Comparison of ENCODE assay signal across 12 cellular contexts in genomic region chr1:7912743-7913557, GRCh38. TPM values are rescaled to one million over a fixed set of nuclear protein-coding genes. Genes with fewer than 3 reads are reported as not detected.
DNase-seq lines count a peak whose midpoint lies in the region; ATAC-seq, FAIRE-seq and TF ChIP-seq lines count a peak whose summit lies in the region.
"Had no signal": no experiment of that assay in that cellular context is flagged by ENCODE, and none has a peak within 500 bp of the region (broad histone marks: within the 10 kb centered on the region; RNA-seq: fewer than 3 reads in every experiment).

No MANE protein-coding gene starts in this region.

- no peak for TF ChIP-seq EP300 in K562 (IDR thresholded peaks at IDR 0.05; ENCODE audit: low read length)

- H3K79me2 ChIP-seq in K562 (ENCODE audit: control insufficient read depth, insufficient read depth, low read length), result no peaks in the 10 kb centered on the region

- peak overlapping the region; percentile 14; the same call in 1 of the 2 replicates for H3K4me2 ChIP-seq in K562 (ENCODE audit: insufficient read depth, low read length)

- H3K36me3 Mint-ChIP-seq in natural killer cell treated with Interleukin-12 subunit alpha and Interleukin-12 subunit beta and Interleukin-15 and Interleukin-18, amount 100 ng/mL, for 72 hours, result peaks cover 6% of the 10 kb centered on the region
- H3K36me3 Mint-ChIP-seq in Calu3 (ENCODE audit: insufficient read depth, unreplicated experiment) (no peaks in the 10 kb centered on the region), Caco-2 (ENCODE audit: insufficient read depth, unreplicated experiment) (no peaks in the 10 kb centered on the region)
- H3K36me3 Mint-ChIP-seq: brain had no signal

- H3K4me3 ChIP-seq in HEK293 (ENCODE audit: low read depth, low read length) (no peak overlapping the region), K562 (no peak overlapping the region), Caco-2 (ENCODE audit: low read depth, low read length) (no peak overlapping the region)

- no peaks in the 10 kb centered on the region for H3K36me3 ChIP-seq in HEK293 (ENCODE audit: control insufficient read depth in 2 of 2, insufficient read depth in 1 of 2, low read length in 2 of 2)
- H3K36me3 ChIP-seq in K562 (ENCODE audit: control insufficient read depth, insufficient read depth, low read length), result no peaks in the 10 kb centered on the region
- H3K36me3 ChIP-seq in Caco-2 (ENCODE audit: control insufficient read depth, insufficient read depth, low read length), result no peaks in the 10 kb centered on the region

- no peaks in the 10 kb centered on the region for H3K9me3 Mint-ChIP-seq in natural killer cell treated with Interleukin-12 subunit alpha and Interleukin-12 subunit beta and Interleukin-15 and Interleukin-18, amount 100 ng/mL, for 72 hours
- no peaks in the 10 kb centered on the region for H3K9me3 Mint-ChIP-seq in Calu3 (ENCODE audit: low read depth, unreplicated experiment)
- H3K9me3 Mint-ChIP-seq in Caco-2 (ENCODE audit: unreplicated experiment), result no peaks in the 10 kb centered on the region
- H3K9me3 Mint-ChIP-seq: brain had no signal

- POLR2A ChIA-PET in HEK293 (lab: Yijun Ruan, JAX) (no interaction called here), K562 (lab: Yijun Ruan, JAX) (interaction anchor here (0.9 to 1.2 kb wide), 4 partner anchors 9 to 30 kb away, joined by 3 read pairs; no protein-coding TSS in a partner anchor), Caco-2 (lab: Charles Lee) (interaction anchor here (0.6 to 0.7 kb wide), 2 partner anchors 27 to 208 kb away, joined by 3 to 7 read pairs; no protein-coding TSS in a partner anchor)

- no peaks in the 10 kb centered on the region for H3K27me3 Mint-ChIP-seq in natural killer cell treated with Interleukin-12 subunit alpha and Interleukin-12 subunit beta and Interleukin-15 and Interleukin-18, amount 100 ng/mL, for 72 hours
- peaks cover 13% of the 10 kb centered on the region for H3K27me3 Mint-ChIP-seq in Calu3 (ENCODE audit: unreplicated experiment)
- no peaks in the 10 kb centered on the region for H3K27me3 Mint-ChIP-seq in Caco-2 (ENCODE audit: insufficient read depth, unreplicated experiment)
- H3K27me3 Mint-ChIP-seq: brain had no signal

- no peaks in the 10 kb centered on the region for H3K9me1 ChIP-seq in K562 (ENCODE audit: control insufficient read depth, insufficient read depth, low read length)

- 3% methylated on average over 18 of the region's 18 CpGs for WGBS in K562 (ENCODE audit: insufficient coverage, low coverage, missing lambda C conversion rate)

- intact Hi-C loops in K562 (cut with micrococcal nuclease), result no loop called here
- intact Hi-C loops in Calu3 (cut with micrococcal nuclease; ENCODE audit: unreplicated experiment), result no loop called here
- intact Hi-C loops in Caco-2 (cut with micrococcal nuclease; ENCODE audit: unreplicated experiment), result no loop called here

- peak overlapping the region; percentile 82 for H3K4me3 Mint-ChIP-seq in natural killer cell treated with Interleukin-12 subunit alpha and Interleukin-12 subunit beta and Interleukin-15 and Interleukin-18, amount 100 ng/mL, for 72 hours
- H3K4me3 Mint-ChIP-seq in Calu3 (ENCODE audit: low read depth, unreplicated experiment) (no peak overlapping the region), Caco-2 (ENCODE audit: unreplicated experiment) (no peak overlapping the region)
- H3K4me3 Mint-ChIP-seq: brain had no signal

- peak; percentile 90 for ATAC-seq in K562
- peak; percentile 38 to 56 for ATAC-seq in natural killer cell treated with Interleukin-12 subunit alpha and Interleukin-12 subunit beta and Interleukin-15 and Interleukin-18, amount 100 ng/mL, for 72 hours
- ATAC-seq: right cardiac atrium had no signal

- FAIRE-seq in K562 (lab: Jason Lieb, UNC), result peak; percentile 42

- H3K9me3 ChIP-seq in HEK293 (ENCODE audit: control insufficient read depth, insufficient read depth, low read depth, low read length) (no peaks in the 10 kb centered on the region), K562 (replicated peaks; ENCODE audit: control insufficient read depth, insufficient read depth, low read depth, low read length) (no peaks in the 10 kb centered on the region), Caco-2 (no peaks in the 10 kb centered on the region)

- H3K4me1 Mint-ChIP-seq in natural killer cell treated with Interleukin-12 subunit alpha and Interleukin-12 subunit beta and Interleukin-15 and Interleukin-18, amount 100 ng/mL, for 72 hours (ENCODE audit: low read depth in 2 of 2), result peaks cover 33 to 45% of the 10 kb centered on the region in 2 donors
- H3K4me1 Mint-ChIP-seq in Calu3 (ENCODE audit: low read depth, unreplicated experiment) (peaks cover 12% of the 10 kb centered on the region), Caco-2 (ENCODE audit: low read depth, unreplicated experiment) (peaks cover 12% of the 10 kb centered on the region)

- TF ChIP-seq CTCF in HEK293 (tag by site-specific recombination; IDR thresholded peaks at IDR 0.05) (no peak), K562 (IDR thresholded peaks at IDR 0.05 in 2 of 3, conservative IDR thresholded peaks at IDR 0.05 in 1 of 3; ENCODE audit: insufficient read depth in 2 of 3, low read depth in 1 of 3, low read length in 3 of 3) (no peak), Calu3 (IDR thresholded peaks at IDR 0.05; ENCODE audit: unreplicated experiment) (no peak), Caco-2 (IDR thresholded peaks at IDR 0.05; ENCODE audit: insufficient read depth in 1 of 2, low read depth in 1 of 2, low read length in 1 of 2, severe bottlenecking in 1 of 2, unreplicated experiment in 1 of 2) (no peak)

- no peaks in the 10 kb centered on the region for H3K4me1 ChIP-seq in HEK293 (ENCODE audit: control insufficient read depth, insufficient read depth, low read length)
- peaks cover 4 to 5% of the 10 kb centered on the region in 2 experiments; a peak in 3 of 5 replicates for H3K4me1 ChIP-seq in K562 (replicated peaks in 1 of 2; ENCODE audit: control insufficient read depth in 2 of 2, insufficient read depth in 2 of 2, low read length in 2 of 2)
- peaks cover 7% of the 10 kb centered on the region; the same call in 1 of the 2 replicates for H3K4me1 ChIP-seq in Caco-2

- CTCF ChIA-PET in HEK293 (lab: Yijun Ruan, JAX) (interaction anchor here (0.6 to 1.2 kb wide), 2 partner anchors 9 to 51 kb away, joined by 3 read pairs; no protein-coding TSS in a partner anchor), K562 (lab: Yijun Ruan, JAX; ENCODE audit: low intra/inter-chr PET ratio) (no interaction called here), Calu3 (lab: Charles Lee) (interaction anchor here (0.7 kb wide), 2 partner anchors 22 to 900 kb away, joined by 3 read pairs; no protein-coding TSS in a partner anchor), Caco-2 (lab: Charles Lee) (interaction anchor here (1.1 kb wide), 1 partner anchor 105 kb away, joined by 4 read pairs; no protein-coding TSS in a partner anchor)

- no peak overlapping the region for H3K27ac ChIP-seq in HEK293 (ENCODE audit: extremely low read depth, low read depth, low read length)
- H3K27ac ChIP-seq in K562 (ENCODE audit: extremely low read depth, low read depth, low read length), result no peak overlapping the region
- H3K27ac ChIP-seq: HL-60 had no signal

- H3K9ac ChIP-seq in K562 (ENCODE audit: insufficient read depth in 1 of 2, low read depth in 2 of 2, low read length in 2 of 2), result peak overlapping the region in 1 of 2 experiments; percentile 49; a peak in 1 of 4 replicates

- H4K20me1 ChIP-seq in K562 (replicated peaks; ENCODE audit: control insufficient read depth, insufficient read depth, low read length), result no peaks in the 10 kb centered on the region

- peak overlapping the region; percentile 35 for H2AFZ ChIP-seq in K562 (ENCODE audit: low read depth, low read length)

- BruUV-seq in K562 (replicated peaks; lab: Mats Ljungman, UMichigan), result no TSS peak
- BruUV-seq in Calu3 (replicated peaks; lab: Mats Ljungman, UMichigan), result no TSS peak
- BruUV-seq in Caco-2 (replicated peaks; lab: Mats Ljungman, UMichigan), result no TSS peak

- peak; percentile 42 for DNase-seq in RPMI8226
- DNase-seq in K562 (ENCODE audit: extremely low read depth in 1 of 4, low spot score in 3 of 4), result peak in 2 of 4 experiments; percentile 31 to 48
- DNase-seq in natural killer cell treated with Interleukin-12 subunit alpha and Interleukin-12 subunit beta and Interleukin-15 and Interleukin-18, amount 100 ng/mL, for 72 hours (ENCODE audit: low spot score), result no peak
- DNase-seq in Calu3, result no peak
- no peak for DNase-seq in NCI-H748 (lab: John Stamatoyannopoulos, UW; ENCODE audit: unreplicated experiment)
- no peak for DNase-seq in Caco-2
- DNase-seq: DND-41, NCI-H1436 treated with DMSO at 0.1 percent for 48 hours, right cardiac atrium had no signal

- peak overlapping the region; percentile 69 to 93 for H3K27ac Mint-ChIP-seq in natural killer cell treated with Interleukin-12 subunit alpha and Interleukin-12 subunit beta and Interleukin-15 and Interleukin-18, amount 100 ng/mL, for 72 hours
- H3K27ac Mint-ChIP-seq in Calu3 (ENCODE audit: unreplicated experiment) (no peak overlapping the region), Caco-2 (ENCODE audit: unreplicated experiment) (no peak overlapping the region)
- H3K27ac Mint-ChIP-seq: brain had no signal

- in situ Hi-C loops in K562 (cut with MboI), result no loop called here

- no peak for TF ChIP-seq RAD21 in K562 (CRISPR knock-in tag; conservative IDR thresholded peaks at IDR 0.05 in 1 of 2, IDR thresholded peaks at IDR 0.05 in 1 of 2)

- H3K27me3 ChIP-seq in K562 (ENCODE audit: control insufficient read depth in 2 of 2, insufficient read depth in 2 of 2, low read length in 2 of 2) (peaks cover 8 to 11% of the 10 kb centered on the region in 2 experiments; a peak in 4 of 5 replicates), Caco-2 (replicated peaks; ENCODE audit: control insufficient read depth, insufficient read depth, low read length) (no peaks in the 10 kb centered on the region)

- TF ChIP-seq POLR2A in K562 (conservative IDR thresholded peaks at IDR 0.05), result no peak

RNA-seq across cellular contexts. Expression of gene TNFRSF9, which starts 27.7 kb away (rescaled TPM):
- 0.21 and 0.62 TPM in 2 replicates for total RNA-seq in K562 (2011; cell fraction: chromatin; rRNA removed; ENCODE audit: low replicate concordance)
- total RNA-seq in K562 (2011; cell fraction: nucleolus; rRNA removed), result 0.13 and 0.33 TPM in 2 replicates
- total RNA-seq in K562 (2011; cell fraction: nucleoplasm; rRNA removed), result 0.22 and 0.23 TPM in 2 replicates
- not detected in 2 replicates for total RNA-seq in K562 (2014; rRNA removed)
- total RNA-seq in K562 (2014; rRNA removed; fragmentation: Illumina TruSeq; extraction: Trizol), result 0.07 and 0.13 TPM in 2 replicates
- total RNA-seq in K562 (2015; rRNA removed; fragmentation: Illumina TruSeq; extraction: Trizol), result 0.07 and 0.08 TPM in 2 replicates
- total RNA-seq in K562 (2021), result 0.09 and 0.16 TPM in 2 replicates
- polyA plus RNA-seq in K562 (2011; rRNA removed), result 0.26 and 0.29 TPM in 2 replicates
- 0.12 and 0.16 TPM in 2 replicates for polyA plus RNA-seq in K562 (2011; cell fraction: cytosol; rRNA removed)
- 0.10 and 0.31 TPM in 2 replicates for polyA plus RNA-seq in K562 (2011; cell fraction: nucleus; rRNA removed)
- 0.29 and 0.87 TPM in 2 replicates for polyA plus RNA-seq in K562 (2012)
- polyA plus RNA-seq in K562 (2014; fragmentation: Illumina TruSeq; extraction: Trizol), result 0.04 and 0.11 TPM in 2 replicates
- under 1 TPM; 0.08 to 0.15 TPM for polyA plus RNA-seq in K562 (2014; fragmentation: Nextera tagmentation; extraction: Ambion mirVana)
- 0.08 TPM in 2 replicates for polyA plus RNA-seq in K562 (2014; rRNA removed)
- 0.53 and 0.63 TPM in 2 replicates for polyA minus RNA-seq in K562 (2011; rRNA and poly(A)+ RNA removed)
- 1.4 TPM in 1 of 2 replicates, not detected in the other for polyA minus RNA-seq in K562 (2011; cell fraction: cytosol; rRNA and poly(A)+ RNA removed)
- polyA minus RNA-seq in K562 (2011; cell fraction: nucleus; rRNA and poly(A)+ RNA removed), result 0.13 and 0.33 TPM in 2 replicates
- total RNA-seq in natural killer cell treated with Interleukin-12 subunit alpha and Interleukin-12 subunit beta and Interleukin-15 and Interleukin-18, amount 100 ng/mL, for 72 hours, result 100 to 1,000 TPM; 126 to 462 TPM
- 0.42 and 0.44 TPM in 2 replicates for total RNA-seq in Calu3 (2022)
- 0.54 and 0.91 TPM in 2 replicates for total RNA-seq in Caco-2 (2022)
- total RNA-seq: right cardiac atrium had no signal

RNA-seq across cellular contexts. Expression of gene PARK7, which starts 48.6 kb away (rescaled TPM):
- total RNA-seq in K562 (2011; cell fraction: chromatin; rRNA removed; ENCODE audit: low replicate concordance), result 81.4 and 87.8 TPM in 2 replicates
- total RNA-seq in K562 (2011; cell fraction: nucleolus; rRNA removed), result 72.1 and 72.5 TPM in 2 replicates
- total RNA-seq in K562 (2011; cell fraction: nucleoplasm; rRNA removed), result 120 and 137 TPM in 2 replicates
- 338 and 413 TPM in 2 replicates for total RNA-seq in K562 (2014; rRNA removed)
- 431 and 459 TPM in 2 replicates for total RNA-seq in K562 (2014; rRNA removed; fragmentation: Illumina TruSeq; extraction: Trizol)
- 358 and 374 TPM in 2 replicates for total RNA-seq in K562 (2015; rRNA removed; fragmentation: Illumina TruSeq; extraction: Trizol)
- total RNA-seq in K562 (2021), result 481 and 484 TPM in 2 replicates
- polyA plus RNA-seq in K562 (2011; rRNA removed), result 462 and 543 TPM in 2 replicates
- 168 and 348 TPM in 2 replicates for polyA plus RNA-seq in K562 (2011; cell fraction: cytosol; rRNA removed)
- 85.5 and 167 TPM in 2 replicates for polyA plus RNA-seq in K562 (2011; cell fraction: nucleus; rRNA removed)
- polyA plus RNA-seq in K562 (2012), result 387 and 679 TPM in 2 replicates
- polyA plus RNA-seq in K562 (2014; fragmentation: Illumina TruSeq; extraction: Trizol), result 423 and 468 TPM in 2 replicates
- polyA plus RNA-seq in K562 (2014; fragmentation: Nextera tagmentation; extraction: Ambion mirVana), result 1,000 to 10,000 TPM; 1,113 to 1,298 TPM
- 648 and 751 TPM in 2 replicates for polyA plus RNA-seq in K562 (2014; rRNA removed)
- polyA minus RNA-seq in K562 (2011; rRNA and poly(A)+ RNA removed), result 322 and 330 TPM in 2 replicates
- 106 and 108 TPM in 2 replicates for polyA minus RNA-seq in K562 (2011; cell fraction: cytosol; rRNA and poly(A)+ RNA removed)
- 32.7 and 66.8 TPM in 2 replicates for polyA minus RNA-seq in K562 (2011; cell fraction: nucleus; rRNA and poly(A)+ RNA removed)
- 100 to 1,000 TPM; 417 to 446 TPM for total RNA-seq in natural killer cell treated with Interleukin-12 subunit alpha and Interleukin-12 subunit beta and Interleukin-15 and Interleukin-18, amount 100 ng/mL, for 72 hours
- total RNA-seq in Calu3 (2022), result 207 and 209 TPM in 2 replicates
- total RNA-seq in Caco-2 (2022), result 284 and 293 TPM in 2 replicates

Comparison
In these comparisons a context has a peak if more than half of its experiments do, and no peak if none do; other contexts are left out.
1. H3K27ac Mint-ChIP-seq: peak in natural killer cell treated with Interleukin-12 subunit alpha and Interleukin-12 subunit beta and Interleukin-15 and Interleukin-18, amount 100 ng/mL, for 72 hours (2 of 2); none in Calu3 (single experiment) and Caco-2 (single experiment).
2. RNA of gene TNFRSF9, which starts 27.7 kb away (total RNA-seq): 126 to 462 TPM in natural killer cell treated with Interleukin-12 subunit alpha and Interleukin-12 subunit beta and Interleukin-15 and Interleukin-18, amount 100 ng/mL, for 72 hours; 0.54 to 0.91 TPM in Caco-2, 0.42 to 0.44 TPM in Calu3 and 0.07 to 0.62 TPM in K562; every median in the first group is over 10 times any median in the second.